In the genomic region with DNA sequence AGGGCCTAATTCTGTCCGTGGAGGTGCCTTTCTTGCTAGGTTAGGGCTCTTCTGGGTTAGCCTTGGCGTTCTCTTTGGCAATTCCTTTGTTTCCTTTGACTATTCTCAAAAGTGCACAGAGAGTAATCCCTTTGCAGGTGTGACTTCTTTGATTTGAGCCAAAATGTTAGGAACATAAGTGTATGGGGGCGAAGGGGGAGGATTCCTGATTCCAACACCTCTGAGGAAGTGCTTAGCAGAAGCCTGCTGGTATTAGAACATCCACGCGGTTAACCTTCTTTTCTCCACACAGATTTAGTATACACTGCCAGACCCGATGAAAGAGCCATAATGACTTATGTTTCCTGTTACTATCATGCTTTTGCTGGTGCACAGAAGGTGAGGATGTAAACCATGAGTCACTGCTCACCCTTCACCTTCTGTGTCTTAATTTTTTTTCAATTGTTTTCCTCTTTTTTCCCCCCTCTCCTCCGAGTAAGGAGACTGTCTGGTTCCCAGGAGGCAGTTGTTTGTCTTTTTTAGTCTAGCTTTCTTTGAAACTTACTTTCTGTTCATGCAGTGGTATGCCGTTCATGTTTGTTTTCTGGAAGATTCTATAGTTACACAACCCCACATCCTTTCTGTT, we compare ENCODE assay signal across 15 cellular contexts. TPM values are rescaled to one million over a fixed set of nuclear protein-coding genes. Genes with fewer than 3 reads are reported as not detected.
A peak's percentile ranks its signal among the peaks of the same experiment; 100 is the strongest.
DNase-seq lines count a peak whose midpoint lies in the region; ATAC-seq, FAIRE-seq and TF ChIP-seq lines count a peak whose summit lies in the region.
"Had no signal": no experiment of that assay in that cellular context is flagged by ENCODE, and none has a peak within 500 bp of the region (broad histone marks: within the 10 kb centered on the region; RNA-seq: fewer than 3 reads in every experiment).

No MANE protein-coding gene starts in this region.

- H2AFZ ChIP-seq in GM12878 (ENCODE audit: control insufficient read depth, low read depth, low read length), result peak overlapping the region; percentile 29
- H2AFZ ChIP-seq: parathyroid adenoma had no signal

- no peak for TF ChIP-seq EP300 in GM12878 (IDR thresholded peaks at IDR 0.05; ENCODE audit: borderline replicate concordance in 1 of 2, control insufficient read depth in 1 of 2, low read depth in 2 of 2, low read length in 2 of 2)

- WGBS in GM12878 (ENCODE audit: insufficient coverage, insufficient replicate concordance, low lambda C conversion rate, missing lambda C conversion rate), result 13% methylated on average over 8 of the region's 8 CpGs
- WGBS in lower leg skin, 2 donors, result 67 to 72% methylated on average over 8 of the region's 8 CpGs

- no peak overlapping the region for H3K4me2 ChIP-seq in GM12878 (ENCODE audit: control insufficient read depth, insufficient read depth)

- H3K79me2 ChIP-seq in GM12878 (ENCODE audit: control insufficient read depth, insufficient read depth, low read length), result no peaks in the 10 kb centered on the region
- H3K79me2 ChIP-seq: parathyroid adenoma had no signal

- RAD21 ChIA-PET in GM12878 (lab: Charles Lee; ENCODE audit: unreplicated experiment), result no interaction called here

- no peak for TF ChIP-seq RAD21 in GM12878 (IDR thresholded peaks at IDR 0.05; ENCODE audit: insufficient read depth, low read depth, low read length)

- TF ChIP-seq CTCF in GM12878 (IDR thresholded peaks at IDR 0.05 in 2 of 3, conservative IDR thresholded peaks at IDR 0.05 in 1 of 3; ENCODE audit: control insufficient read depth in 2 of 3, extremely low read depth in 1 of 3, insufficient read depth in 1 of 3, low read depth in 3 of 3, low read length in 3 of 3) (no peak), left ventricle myocardium inferior (IDR thresholded peaks at IDR 0.05; ENCODE audit: borderline replicate concordance) (no peak), lower leg skin (IDR thresholded peaks at IDR 0.05) (no peak), GM10266 (IDR thresholded peaks at IDR 0.05; ENCODE audit: control insufficient read depth, insufficient read depth, low read depth, missing control alignments) (no peak)

- H3K36me3 ChIP-seq in GM12878 (ENCODE audit: control insufficient read depth in 2 of 2, insufficient read depth in 2 of 2, low read length in 1 of 2) (no peaks in the 10 kb centered on the region), left ventricle myocardium inferior (peaks cover 81% of the 10 kb centered on the region)

- intact Hi-C loops in GM12878 (cut with micrococcal nuclease; ENCODE audit: unreplicated experiment), result no loop called here
- intact Hi-C loops in left ventricle myocardium inferior (cut with micrococcal nuclease), result no loop called here
- intact Hi-C loops in lower leg skin (cut with DNase I; ENCODE audit: low total_unique reads), result no loop called here

- H3K27me3 ChIP-seq in GM12878 (replicated peaks in 1 of 2; ENCODE audit: control insufficient read depth in 2 of 2, insufficient read depth in 2 of 2, low read length in 1 of 2), result no peaks in the 10 kb centered on the region
- no peaks in the 10 kb centered on the region for H3K27me3 ChIP-seq in left ventricle myocardium inferior (ENCODE audit: low read depth)

- H3K4me1 ChIP-seq in GM12878 (ENCODE audit: control insufficient read depth, insufficient read depth, low read length) (peaks cover 3% of the 10 kb centered on the region), left ventricle myocardium inferior (peaks cover 25% of the 10 kb centered on the region)
- H3K4me1 ChIP-seq: parathyroid adenoma had no signal

- in situ Hi-C loops in Caki2 (cut with HindIII; ENCODE audit: low pct_unique_long_range_greater_than_20kb, low sequenced_read_pairs), result no loop called here
- in situ Hi-C loops in GM12878 (cut with MboI), result no loop called here

- no peak overlapping the region for H3K4me3 ChIP-seq in GM12878
- no peak overlapping the region for H3K4me3 ChIP-seq in left ventricle myocardium inferior
- no peak overlapping the region for H3K4me3 ChIP-seq in lower leg skin (ENCODE audit: low read depth, poor library complexity, severe bottlenecking)
- H3K4me3 ChIP-seq: thoracic aorta had no signal

- ATAC-seq in GM12878 (peak; percentile 61), GM18861 (IDR thresholded peaks at IDR 0.05; ENCODE audit: unreplicated experiment) (no peak)

- H3K27ac ChIP-seq in GM12878 (ENCODE audit: control insufficient read depth, insufficient read depth) (no peak overlapping the region), left ventricle myocardium inferior (replicated peaks) (peak overlapping the region; percentile 39)
- H3K27ac ChIP-seq: parathyroid adenoma, thoracic aorta had no signal

- no peak overlapping the region for H3K9ac ChIP-seq in GM12878 (ENCODE audit: control insufficient read depth, insufficient read depth, low read length)
- H3K9ac ChIP-seq: parathyroid adenoma had no signal

- no peaks in the 10 kb centered on the region for H4K20me1 ChIP-seq in GM12878 (ENCODE audit: control insufficient read depth, insufficient read depth)

- DNase-seq in Caki2 (ENCODE audit: low read depth) (peak; percentile 56), H4 (ENCODE audit: low spot score) (peak; percentile 25), GM12878 (ENCODE audit: low read depth, low spot score) (no peak), left ventricle myocardium inferior (no peak), mucosa of gallbladder (ENCODE audit: low spot score) (no peak), lower leg skin (ENCODE audit: low spot score in 2 of 2) (no peak), GM10266 (ENCODE audit: extremely low spot score) (no peak)
- DNase-seq: activated B cell treated with CpG ODN at 0.5 μM for 24 hours; activated T-cell treated with anti-CD3 and anti-CD28 coated beads, Interleukin-2, amount 50 U/mL, for 24 hours; NCI-H2227 treated with DMSO at 0.1 percent for 48 hours; stimulated activated CD4-positive, alpha-beta T cell treated with anti-CD3 and anti-CD28 coated beads, Interleukin-15, amount 100 ng/mL, for 24 hours had no signal

- BruUV-seq in GM12878 (replicated peaks; lab: Mats Ljungman, UMichigan), result no TSS peak

- SMC1A ChIA-PET in GM12878 (lab: Charles Lee; ENCODE audit: uncharacterized antibody, unreplicated experiment), result no interaction called here

- H3K9me3 ChIP-seq in GM12878 (replicated peaks; ENCODE audit: control insufficient read depth, insufficient read depth, low read length) (no peaks in the 10 kb centered on the region), left ventricle myocardium inferior (replicated peaks) (no peaks in the 10 kb centered on the region)
- H3K9me3 ChIP-seq: thoracic aorta had no signal

- CTCF ChIA-PET in GM12878 (lab: Yijun Ruan, JAX), result no interaction called here

- TF ChIP-seq POLR2A in GM12878 (IDR thresholded peaks at IDR 0.05; ENCODE audit: low read depth, low read length) (no peak), lower leg skin (IDR thresholded peaks at IDR 0.05) (no peak)

- POLR2A ChIA-PET in GM12878 (lab: Charles Lee), result no interaction called here

- FAIRE-seq in GM12878 (lab: Jason Lieb, UNC), result no peak

TF ChIP-seq in GM12878, 131 proteins besides CTCF, POLR2A, EP300 and RAD21 (continues in another document):
- no peak for TF ChIP-seq ESRRA (IDR thresholded peaks at IDR 0.05; ENCODE audit: low read length)
- no peak for TF ChIP-seq CHD4 (IDR thresholded peaks at IDR 0.05)

RNA-seq across cellular contexts. Expression of a gene that starts 48.0 kb away (rescaled TPM):
- 0.71 and 4.8 TPM in 2 replicates for total RNA-seq in Caki2 (2014; rRNA removed; shearing (Covaris generic); ENCODE audit: low replicate concordance)
- total RNA-seq in H4 (2014; rRNA removed; shearing (Covaris generic)), result 1.4 TPM in 1 of 2 replicates, not detected in the other
- total RNA-seq in GM12878 (2013; cell fraction: nucleolus; rRNA removed), result not detected in 2 replicates
- total RNA-seq in GM12878 (2014; rRNA removed), result not detected in 2 replicates
- total RNA-seq in GM12878 (2014; rRNA removed; fragmentation: Illumina TruSeq; extraction: Trizol), result not detected in 2 replicates
- not detected in 2 replicates for total RNA-seq in GM12878 (2021)
- not detected for polyA plus RNA-seq in GM12878 (2011; ENCODE audit: low read depth)
- not detected in 2 replicates for polyA plus RNA-seq in GM12878 (2011; rRNA removed)
- polyA plus RNA-seq in GM12878 (2011; cell fraction: cytosol; rRNA removed), result not detected in 2 replicates
- 0.10 TPM in 1 of 2 replicates, not detected in the other for polyA plus RNA-seq in GM12878 (2011; cell fraction: nucleus; rRNA removed)
- not detected in 2 replicates for polyA plus RNA-seq in GM12878 (2012)
- not detected in 2 replicates for polyA plus RNA-seq in GM12878 (2014; fragmentation: Illumina TruSeq; extraction: Trizol)
- polyA plus RNA-seq in GM12878 (2014; fragmentation: Nextera tagmentation; extraction: Ambion mirVana), result not detected
- polyA plus RNA-seq in GM12878 (2014; rRNA removed), result not detected in 2 replicates
- under 1 TPM in 1 of 2 experiments, not detected in 1; 0.10 TPM for polyA plus RNA-seq in GM12878 (2016; fragmentation: Nextera tagmentation; extraction: Ambion mirVana)
- polyA minus RNA-seq in GM12878 (2011; rRNA and poly(A)+ RNA removed), result not detected in 2 replicates
- polyA minus RNA-seq in GM12878 (2011; cell fraction: cytosol; rRNA and poly(A)+ RNA removed), result not detected in 2 replicates
- not detected in 2 replicates for polyA minus RNA-seq in GM12878 (2011; cell fraction: nucleus; rRNA and poly(A)+ RNA removed)
- total RNA-seq in left ventricle myocardium inferior, result 2,454 TPM
- total RNA-seq in mucosa of gallbladder, result 5.0 TPM
- under 1 TPM in 2 of 4 donors, not detected in 2; 0.06 to 0.20 TPM for total RNA-seq in lower leg skin
- total RNA-seq: activated B cell treated with CpG ODN at 0.5 μM for 24 hours, OCI-LY7 had no signal

Comparison
In these comparisons a context has a peak if more than half of its experiments do, and no peak if none do; other contexts are left out.
1. DNase-seq: peak in Caki2 (single experiment) and H4 (single experiment); none in GM12878 (single experiment), left ventricle myocardium inferior (single experiment), mucosa of gallbladder (single experiment), lower leg skin (0 of 2) and GM10266 (single experiment).
2. RNA of a gene that starts 48.0 kb away (total RNA-seq): 2,454 TPM in left ventricle myocardium inferior (single experiment); 5.0 TPM in mucosa of gallbladder (single experiment), 1.4 TPM in H4, 0.71 to 4.8 TPM in Caki2, 0.06 to 0.20 TPM in lower leg skin and not detected in GM12878; every median in the first group is over 100 times any median in the second.